14 cellular contexts compared by ENCODE assay signal in the genomic region with DNA sequence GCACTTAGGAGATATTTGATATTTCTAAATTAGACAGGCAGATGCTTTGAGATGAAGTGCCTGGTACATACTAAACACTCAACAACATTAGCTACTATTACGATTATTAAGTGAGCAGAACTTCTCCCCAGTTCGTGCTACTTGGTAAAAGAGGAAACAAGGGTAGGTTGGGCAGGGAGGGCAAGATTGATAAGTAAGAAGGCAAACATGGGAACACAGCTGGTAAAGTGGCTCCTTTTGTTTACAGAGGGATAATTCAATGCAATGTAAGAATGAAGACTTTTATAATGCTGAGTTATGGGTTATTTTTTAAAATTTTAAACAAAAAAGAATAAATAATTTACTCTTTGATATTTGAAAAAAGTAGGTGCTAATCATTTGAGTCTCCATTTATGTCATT. TPM values are rescaled to one million over a fixed set of nuclear protein-coding genes. Genes with fewer than 3 reads are reported as not detected.
DNase-seq lines count a peak whose midpoint lies in the region; ATAC-seq and TF ChIP-seq lines count a peak whose summit lies in the region.
"Had no signal": no experiment of that assay in that cellular context is flagged by ENCODE, and none has a peak within 500 bp of the region (broad histone marks: within the 10 kb centered on the region; RNA-seq: fewer than 3 reads in every experiment).

No MANE protein-coding gene starts in this region.

- H3K36me3 Mint-ChIP-seq in activated naive CD4-positive, alpha-beta T cell treated with anti-CD3 and anti-CD28 coated beads for 36 hours (ENCODE audit: low read depth): peaks cover 31% of the 10 kb centered on the region
- peaks cover 80% of the 10 kb centered on the region for H3K36me3 Mint-ChIP-seq in activated naive CD4-positive, alpha-beta T cell treated with anti-CD3 and anti-CD28 coated beads, Interleukin-2, amount 10 ng/mL, durations not matched to agents 7 days and 5 days
- H3K36me3 Mint-ChIP-seq in chondrocyte (ENCODE audit: low read depth): peaks cover 2% of the 10 kb centered on the region
- H3K36me3 Mint-ChIP-seq in stimulated activated effector memory CD8-positive, alpha-beta T cell treated with anti-CD3 and anti-CD28 coated beads, Interleukin-12 subunit alpha, Interleukin-12 subunit beta, amount 100 ng/mL, for 72 hours: peaks cover 70% of the 10 kb centered on the region

- H3K27ac Mint-ChIP-seq in activated naive CD4-positive, alpha-beta T cell treated with anti-CD3 and anti-CD28 coated beads for 36 hours: peak overlapping the region; percentile 28
- no peak overlapping the region for H3K27ac Mint-ChIP-seq in activated naive CD4-positive, alpha-beta T cell treated with anti-CD3 and anti-CD28 coated beads, Interleukin-2, amount 10 ng/mL, durations not matched to agents 7 days and 5 days
- peak overlapping the region; percentile 37 for H3K27ac Mint-ChIP-seq in chondrocyte (ENCODE audit: unreplicated experiment)
- H3K27ac Mint-ChIP-seq in stimulated activated effector memory CD8-positive, alpha-beta T cell treated with anti-CD3 and anti-CD28 coated beads, Interleukin-12 subunit alpha, Interleukin-12 subunit beta, amount 100 ng/mL, for 72 hours: peak overlapping the region; percentile 74
- H3K27ac Mint-ChIP-seq: activated naive CD8-positive, alpha-beta T cell treated with anti-CD3 and anti-CD28 coated beads, Interleukin-2, amount 10 ng/mL, durations not matched to agents 7 days and 5 days had no signal

- no peak overlapping the region for H2AFZ ChIP-seq in OCI-LY1 (ENCODE audit: low read length)

- no peaks in the 10 kb centered on the region for H3K9me2 ChIP-seq in OCI-LY1 (ENCODE audit: low read depth, low read length)

- DNase-seq in activated naive CD4-positive, alpha-beta T cell treated with anti-CD3 and anti-CD28 coated beads for 36 hours: no peak
- no peak for DNase-seq in activated naive CD4-positive, alpha-beta T cell treated with anti-CD3 and anti-CD28 coated beads, Interleukin-2, amount 10 ng/mL, durations not matched to agents 7 days and 5 days
- DNase-seq in chondrocyte (ENCODE audit: low spot score): no peak
- no peak for DNase-seq in stimulated activated effector memory CD8-positive, alpha-beta T cell treated with anti-CD3 and anti-CD28 coated beads, Interleukin-12 subunit alpha, Interleukin-12 subunit beta, amount 100 ng/mL, for 72 hours (ENCODE audit: low spot score in 2 of 2)
- DNase-seq in NCI-H146 (lab: John Stamatoyannopoulos, UW): no peak
- DNase-seq in right lobe of liver: no peak
- DNase-seq: activated naive CD8-positive, alpha-beta T cell treated with anti-CD3 and anti-CD28 coated beads, Interleukin-2, amount 10 ng/mL, durations not matched to agents 7 days and 5 days; caudate nucleus; effector memory CD4-positive, alpha-beta T cell; NCI-H1417 had no signal

- 48% methylated on average over 2 of the region's 2 CpGs for WGBS in right lobe of liver (ENCODE audit: insufficient coverage, low coverage, low lambda C conversion rate, missing lambda C conversion rate)

- peak overlapping the region; percentile 95 for H3K27ac ChIP-seq in OCI-LY1 (ENCODE audit: low read depth, low read length, poor library complexity, severe bottlenecking)
- no peak overlapping the region for H3K27ac ChIP-seq in right lobe of liver

- H3F3A ChIP-seq in OCI-LY1 (ENCODE audit: insufficient read depth, low read length): no peaks in the 10 kb centered on the region; the same call in 1 of the 2 replicates

- H3K9me3 ChIP-seq in OCI-LY1 (ENCODE audit: low read length) (no peaks in the 10 kb centered on the region), right lobe of liver (no peaks in the 10 kb centered on the region)

- H3K79me2 ChIP-seq in OCI-LY1 (ENCODE audit: insufficient read depth, low read length): no peaks in the 10 kb centered on the region

- H3K9me3 Mint-ChIP-seq in activated naive CD4-positive, alpha-beta T cell treated with anti-CD3 and anti-CD28 coated beads for 36 hours: no peaks in the 10 kb centered on the region
- H3K9me3 Mint-ChIP-seq in activated naive CD4-positive, alpha-beta T cell treated with anti-CD3 and anti-CD28 coated beads, Interleukin-2, amount 10 ng/mL, durations not matched to agents 7 days and 5 days: no peaks in the 10 kb centered on the region
- no peaks in the 10 kb centered on the region for H3K9me3 Mint-ChIP-seq in chondrocyte (ENCODE audit: low read depth)
- H3K9me3 Mint-ChIP-seq in stimulated activated effector memory CD8-positive, alpha-beta T cell treated with anti-CD3 and anti-CD28 coated beads, Interleukin-12 subunit alpha, Interleukin-12 subunit beta, amount 100 ng/mL, for 72 hours: no peaks in the 10 kb centered on the region
- H3K9me3 Mint-ChIP-seq: activated naive CD8-positive, alpha-beta T cell treated with anti-CD3 and anti-CD28 coated beads, Interleukin-2, amount 10 ng/mL, durations not matched to agents 7 days and 5 days; HFFc6 had no signal

- peak overlapping the region; percentile 5; the same call in 1 of the 2 replicates for H3K4me2 ChIP-seq in OCI-LY1 (ENCODE audit: low read length)

- no peak overlapping the region for H3K4me3 Mint-ChIP-seq in activated naive CD4-positive, alpha-beta T cell treated with anti-CD3 and anti-CD28 coated beads for 36 hours
- H3K4me3 Mint-ChIP-seq in activated naive CD4-positive, alpha-beta T cell treated with anti-CD3 and anti-CD28 coated beads, Interleukin-2, amount 10 ng/mL, durations not matched to agents 7 days and 5 days: no peak overlapping the region
- H3K4me3 Mint-ChIP-seq in chondrocyte (ENCODE audit: unreplicated experiment): no peak overlapping the region
- no peak overlapping the region for H3K4me3 Mint-ChIP-seq in stimulated activated effector memory CD8-positive, alpha-beta T cell treated with anti-CD3 and anti-CD28 coated beads, Interleukin-12 subunit alpha, Interleukin-12 subunit beta, amount 100 ng/mL, for 72 hours
- H3K4me3 Mint-ChIP-seq: activated naive CD8-positive, alpha-beta T cell treated with anti-CD3 and anti-CD28 coated beads, Interleukin-2, amount 10 ng/mL, durations not matched to agents 7 days and 5 days had no signal

- TF ChIP-seq CTCF in OCI-LY1 (IDR thresholded peaks at IDR 0.05; ENCODE audit: low read length): no peak
- no peak for TF ChIP-seq CTCF in chondrocyte (IDR thresholded peaks at IDR 0.05)
- no peak for TF ChIP-seq CTCF in right lobe of liver (IDR thresholded peaks at IDR 0.05)

- H3K4me3 ChIP-seq in OCI-LY1 (ENCODE audit: low read depth, low read length, poor library complexity, severe bottlenecking) (no peak overlapping the region), right lobe of liver (no peak overlapping the region)

- H3K27me3 ChIP-seq in OCI-LY1 (ENCODE audit: insufficient read depth, low read length): no peaks in the 10 kb centered on the region
- H3K27me3 ChIP-seq in right lobe of liver: no peaks in the 10 kb centered on the region

- no peak for ATAC-seq in stimulated activated effector memory CD8-positive, alpha-beta T cell treated with anti-CD3 and anti-CD28 coated beads, Interleukin-12 subunit alpha, Interleukin-12 subunit beta, amount 100 ng/mL, for 72 hours
- no peak for ATAC-seq in right lobe of liver
- no peak for ATAC-seq in HG02885 (IDR thresholded peaks at IDR 0.05; ENCODE audit: poor library complexity, unreplicated experiment)
- ATAC-seq: SK-N-SH treated with all-trans-retinoic acid at 6 μM for 48 hours had no signal

- CTCF ChIA-PET in activated naive CD4-positive, alpha-beta T cell treated with anti-CD3 and anti-CD28 coated beads for 36 hours (lab: Charles Lee): interaction anchor here (1.2 to 1.6 kb wide), 4 partner anchors 10 to 20 kb away, joined by 5 to 6 read pairs (median 6); no protein-coding TSS in a partner anchor
- CTCF ChIA-PET in activated naive CD4-positive, alpha-beta T cell treated with anti-CD3 and anti-CD28 coated beads, Interleukin-2, amount 10 ng/mL, durations not matched to agents 7 days and 5 days (lab: Charles Lee): interaction anchor here (3.7 to 24.2 kb wide), 3 partner anchors 12 to 71 kb away, joined by 18 to 272 read pairs (median 44); no protein-coding TSS in a partner anchor

- H4K20me1 ChIP-seq in OCI-LY1 (ENCODE audit: insufficient read depth, low read length): no peaks in the 10 kb centered on the region

- TF ChIP-seq POLR2A in right lobe of liver (IDR thresholded peaks at IDR 0.05): no peak

- H3K4me1 ChIP-seq in OCI-LY1 (ENCODE audit: insufficient read depth, low read length, severe bottlenecking) (peaks cover 79% of the 10 kb centered on the region), right lobe of liver (peaks cover 0 to 38% (median 8%) of the 10 kb centered on the region in 4 donors)

- peaks cover 4% of the 10 kb centered on the region; the same call in 1 of the 2 replicates for H3K36me3 ChIP-seq in OCI-LY1 (ENCODE audit: insufficient read depth, low read length)
- H3K36me3 ChIP-seq in right lobe of liver: no peaks in the 10 kb centered on the region

- peaks cover 92% of the 10 kb centered on the region for H3K4me1 Mint-ChIP-seq in activated naive CD4-positive, alpha-beta T cell treated with anti-CD3 and anti-CD28 coated beads for 36 hours (ENCODE audit: low read depth)
- H3K4me1 Mint-ChIP-seq in activated naive CD4-positive, alpha-beta T cell treated with anti-CD3 and anti-CD28 coated beads, Interleukin-2, amount 10 ng/mL, durations not matched to agents 7 days and 5 days: peaks cover 95% of the 10 kb centered on the region
- peaks cover 54% of the 10 kb centered on the region for H3K4me1 Mint-ChIP-seq in chondrocyte (ENCODE audit: low read depth)
- peaks cover 84% of the 10 kb centered on the region for H3K4me1 Mint-ChIP-seq in stimulated activated effector memory CD8-positive, alpha-beta T cell treated with anti-CD3 and anti-CD28 coated beads, Interleukin-12 subunit alpha, Interleukin-12 subunit beta, amount 100 ng/mL, for 72 hours

- H3K27me3 Mint-ChIP-seq in activated naive CD4-positive, alpha-beta T cell treated with anti-CD3 and anti-CD28 coated beads for 36 hours (ENCODE audit: low read depth): no peaks in the 10 kb centered on the region
- H3K27me3 Mint-ChIP-seq in activated naive CD4-positive, alpha-beta T cell treated with anti-CD3 and anti-CD28 coated beads, Interleukin-2, amount 10 ng/mL, durations not matched to agents 7 days and 5 days: no peaks in the 10 kb centered on the region
- no peaks in the 10 kb centered on the region for H3K27me3 Mint-ChIP-seq in chondrocyte (ENCODE audit: low read depth)
- H3K27me3 Mint-ChIP-seq: activated naive CD8-positive, alpha-beta T cell treated with anti-CD3 and anti-CD28 coated beads, Interleukin-2, amount 10 ng/mL, durations not matched to agents 7 days and 5 days had no signal

- no peak overlapping the region for H3K9ac ChIP-seq in OCI-LY1 (ENCODE audit: low read length)

- intact Hi-C loops in activated naive CD4-positive, alpha-beta T cell treated with anti-CD3 and anti-CD28 coated beads for 36 hours (cut with micrococcal nuclease): no loop called here
- intact Hi-C loops in right lobe of liver (cut with DNase I): no loop called here

RNA-seq across cellular contexts. Expression of gene WIPF1, which starts 15.9 kb away (rescaled TPM):
- total RNA-seq in activated naive CD4-positive, alpha-beta T cell treated with anti-CD3 and anti-CD28 coated beads for 36 hours: 100 to 1,000 TPM; 167 TPM
- 60.0 to 68.9 TPM (median 61.8 TPM) in 3 replicates for total RNA-seq in chondrocyte
- 10 to 100 TPM in 1 of 6 experiments, 1 to 10 TPM in 5; 5.0 to 15.3 (median 7.1) TPM for total RNA-seq in right lobe of liver
